ENCODE assay signal across 1 cellular context in the genomic region with DNA sequence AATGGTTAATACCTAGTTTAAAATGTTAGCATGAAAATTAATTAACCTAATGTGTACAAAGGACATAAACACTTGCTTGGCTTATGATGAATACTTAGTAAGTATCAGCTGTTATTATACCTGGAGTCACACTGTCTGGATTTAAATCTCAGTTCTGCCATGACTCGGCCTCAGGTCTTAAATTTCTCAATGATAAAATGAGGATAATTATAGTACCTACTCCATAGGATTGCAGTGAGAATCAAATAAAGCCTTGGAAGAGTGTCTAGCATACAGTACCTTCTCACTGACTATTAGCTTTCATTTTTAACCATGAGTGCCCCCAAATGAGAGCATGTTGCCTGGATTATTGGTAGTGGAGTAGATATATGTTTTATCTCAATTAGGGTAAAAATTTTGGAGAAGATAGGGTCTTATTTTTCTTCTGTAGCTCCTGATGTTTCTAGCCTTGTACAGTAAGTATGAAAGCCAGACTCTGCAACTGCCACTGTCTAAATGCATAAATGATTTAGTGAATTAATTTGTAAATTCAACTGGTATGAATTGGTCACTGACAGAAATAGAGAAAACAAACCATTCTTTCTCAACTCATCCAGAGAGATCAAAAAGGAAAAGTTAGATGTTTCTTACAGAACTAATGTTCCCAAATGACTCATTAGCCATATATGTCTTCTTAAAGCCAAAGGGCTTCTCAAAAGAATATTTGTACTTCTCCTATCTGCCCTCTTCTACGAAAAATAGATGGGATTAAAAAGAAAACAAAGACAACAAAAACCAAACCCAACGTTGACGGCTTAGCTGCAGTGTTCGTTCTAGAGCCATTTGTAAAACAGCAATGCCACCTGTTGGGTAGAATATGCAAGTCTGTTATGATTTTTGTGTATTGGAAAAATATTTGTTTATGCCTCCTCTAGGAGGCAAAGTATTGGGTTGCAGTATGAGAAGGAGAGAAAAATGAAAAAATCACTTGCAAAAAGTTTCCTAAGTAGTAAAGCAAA.
TF ChIP-seq lines count a peak whose summit lies in the region.

No MANE protein-coding gene starts in this region.

TF ChIP-seq in GM23338, 12 proteins besides CTCF, POLR2A, EP300 and RAD21 (continued from another document):
- TF ChIP-seq, protein P1, sequence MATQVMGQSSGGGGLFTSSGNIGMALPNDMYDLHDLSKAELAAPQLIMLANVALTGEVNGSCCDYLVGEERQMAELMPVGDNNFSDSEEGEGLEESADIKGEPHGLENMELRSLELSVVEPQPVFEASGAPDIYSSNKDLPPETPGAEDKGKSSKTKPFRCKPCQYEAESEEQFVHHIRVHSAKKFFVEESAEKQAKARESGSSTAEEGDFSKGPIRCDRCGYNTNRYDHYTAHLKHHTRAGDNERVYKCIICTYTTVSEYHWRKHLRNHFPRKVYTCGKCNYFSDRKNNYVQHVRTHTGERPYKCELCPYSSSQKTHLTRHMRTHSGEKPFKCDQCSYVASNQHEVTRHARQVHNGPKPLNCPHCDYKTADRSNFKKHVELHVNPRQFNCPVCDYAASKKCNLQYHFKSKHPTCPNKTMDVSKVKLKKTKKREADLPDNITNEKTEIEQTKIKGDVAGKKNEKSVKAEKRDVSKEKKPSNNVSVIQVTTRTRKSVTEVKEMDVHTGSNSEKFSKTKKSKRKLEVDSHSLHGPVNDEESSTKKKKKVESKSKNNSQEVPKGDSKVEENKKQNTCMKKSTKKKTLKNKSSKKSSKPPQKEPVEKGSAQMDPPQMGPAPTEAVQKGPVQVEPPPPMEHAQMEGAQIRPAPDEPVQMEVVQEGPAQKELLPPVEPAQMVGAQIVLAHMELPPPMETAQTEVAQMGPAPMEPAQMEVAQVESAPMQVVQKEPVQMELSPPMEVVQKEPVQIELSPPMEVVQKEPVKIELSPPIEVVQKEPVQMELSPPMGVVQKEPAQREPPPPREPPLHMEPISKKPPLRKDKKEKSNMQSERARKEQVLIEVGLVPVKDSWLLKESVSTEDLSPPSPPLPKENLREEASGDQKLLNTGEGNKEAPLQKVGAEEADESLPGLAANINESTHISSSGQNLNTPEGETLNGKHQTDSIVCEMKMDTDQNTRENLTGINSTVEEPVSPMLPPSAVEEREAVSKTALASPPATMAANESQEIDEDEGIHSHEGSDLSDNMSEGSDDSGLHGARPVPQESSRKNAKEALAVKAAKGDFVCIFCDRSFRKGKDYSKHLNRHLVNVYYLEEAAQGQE (IDR thresholded peaks at IDR 0.05; ENCODE audit: unreplicated experiment), result no peak
- TF ChIP-seq ZNF331 (CRISPR knock-in tag; IDR thresholded peaks at IDR 0.05; ENCODE audit: low read depth) (no peak), STAT1 (IDR thresholded peaks at IDR 0.05; ENCODE audit: unreplicated experiment) (no peak), JUNB (IDR thresholded peaks at IDR 0.05; ENCODE audit: unreplicated experiment) (no peak), NANOG (IDR thresholded peaks at IDR 0.05; ENCODE audit: borderline replicate concordance) (no peak), POLR2AphosphoS5 (IDR thresholded peaks at IDR 0.05; ENCODE audit: low read depth) (no peak), CREB1 (CRISPR knock-in tag; IDR thresholded peaks at IDR 0.05; ENCODE audit: low read depth) (no peak), ZNF114 (CRISPR knock-in tag; IDR thresholded peaks at IDR 0.05) (no peak)
- TF ChIP-seq, protein P2, sequence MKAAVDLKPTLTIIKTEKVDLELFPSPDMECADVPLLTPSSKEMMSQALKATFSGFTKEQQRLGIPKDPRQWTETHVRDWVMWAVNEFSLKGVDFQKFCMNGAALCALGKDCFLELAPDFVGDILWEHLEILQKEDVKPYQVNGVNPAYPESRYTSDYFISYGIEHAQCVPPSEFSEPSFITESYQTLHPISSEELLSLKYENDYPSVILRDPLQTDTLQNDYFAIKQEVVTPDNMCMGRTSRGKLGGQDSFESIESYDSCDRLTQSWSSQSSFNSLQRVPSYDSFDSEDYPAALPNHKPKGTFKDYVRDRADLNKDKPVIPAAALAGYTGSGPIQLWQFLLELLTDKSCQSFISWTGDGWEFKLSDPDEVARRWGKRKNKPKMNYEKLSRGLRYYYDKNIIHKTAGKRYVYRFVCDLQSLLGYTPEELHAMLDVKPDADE (IDR thresholded peaks at IDR 0.05), result no peak
- TF ChIP-seq, protein P3, sequence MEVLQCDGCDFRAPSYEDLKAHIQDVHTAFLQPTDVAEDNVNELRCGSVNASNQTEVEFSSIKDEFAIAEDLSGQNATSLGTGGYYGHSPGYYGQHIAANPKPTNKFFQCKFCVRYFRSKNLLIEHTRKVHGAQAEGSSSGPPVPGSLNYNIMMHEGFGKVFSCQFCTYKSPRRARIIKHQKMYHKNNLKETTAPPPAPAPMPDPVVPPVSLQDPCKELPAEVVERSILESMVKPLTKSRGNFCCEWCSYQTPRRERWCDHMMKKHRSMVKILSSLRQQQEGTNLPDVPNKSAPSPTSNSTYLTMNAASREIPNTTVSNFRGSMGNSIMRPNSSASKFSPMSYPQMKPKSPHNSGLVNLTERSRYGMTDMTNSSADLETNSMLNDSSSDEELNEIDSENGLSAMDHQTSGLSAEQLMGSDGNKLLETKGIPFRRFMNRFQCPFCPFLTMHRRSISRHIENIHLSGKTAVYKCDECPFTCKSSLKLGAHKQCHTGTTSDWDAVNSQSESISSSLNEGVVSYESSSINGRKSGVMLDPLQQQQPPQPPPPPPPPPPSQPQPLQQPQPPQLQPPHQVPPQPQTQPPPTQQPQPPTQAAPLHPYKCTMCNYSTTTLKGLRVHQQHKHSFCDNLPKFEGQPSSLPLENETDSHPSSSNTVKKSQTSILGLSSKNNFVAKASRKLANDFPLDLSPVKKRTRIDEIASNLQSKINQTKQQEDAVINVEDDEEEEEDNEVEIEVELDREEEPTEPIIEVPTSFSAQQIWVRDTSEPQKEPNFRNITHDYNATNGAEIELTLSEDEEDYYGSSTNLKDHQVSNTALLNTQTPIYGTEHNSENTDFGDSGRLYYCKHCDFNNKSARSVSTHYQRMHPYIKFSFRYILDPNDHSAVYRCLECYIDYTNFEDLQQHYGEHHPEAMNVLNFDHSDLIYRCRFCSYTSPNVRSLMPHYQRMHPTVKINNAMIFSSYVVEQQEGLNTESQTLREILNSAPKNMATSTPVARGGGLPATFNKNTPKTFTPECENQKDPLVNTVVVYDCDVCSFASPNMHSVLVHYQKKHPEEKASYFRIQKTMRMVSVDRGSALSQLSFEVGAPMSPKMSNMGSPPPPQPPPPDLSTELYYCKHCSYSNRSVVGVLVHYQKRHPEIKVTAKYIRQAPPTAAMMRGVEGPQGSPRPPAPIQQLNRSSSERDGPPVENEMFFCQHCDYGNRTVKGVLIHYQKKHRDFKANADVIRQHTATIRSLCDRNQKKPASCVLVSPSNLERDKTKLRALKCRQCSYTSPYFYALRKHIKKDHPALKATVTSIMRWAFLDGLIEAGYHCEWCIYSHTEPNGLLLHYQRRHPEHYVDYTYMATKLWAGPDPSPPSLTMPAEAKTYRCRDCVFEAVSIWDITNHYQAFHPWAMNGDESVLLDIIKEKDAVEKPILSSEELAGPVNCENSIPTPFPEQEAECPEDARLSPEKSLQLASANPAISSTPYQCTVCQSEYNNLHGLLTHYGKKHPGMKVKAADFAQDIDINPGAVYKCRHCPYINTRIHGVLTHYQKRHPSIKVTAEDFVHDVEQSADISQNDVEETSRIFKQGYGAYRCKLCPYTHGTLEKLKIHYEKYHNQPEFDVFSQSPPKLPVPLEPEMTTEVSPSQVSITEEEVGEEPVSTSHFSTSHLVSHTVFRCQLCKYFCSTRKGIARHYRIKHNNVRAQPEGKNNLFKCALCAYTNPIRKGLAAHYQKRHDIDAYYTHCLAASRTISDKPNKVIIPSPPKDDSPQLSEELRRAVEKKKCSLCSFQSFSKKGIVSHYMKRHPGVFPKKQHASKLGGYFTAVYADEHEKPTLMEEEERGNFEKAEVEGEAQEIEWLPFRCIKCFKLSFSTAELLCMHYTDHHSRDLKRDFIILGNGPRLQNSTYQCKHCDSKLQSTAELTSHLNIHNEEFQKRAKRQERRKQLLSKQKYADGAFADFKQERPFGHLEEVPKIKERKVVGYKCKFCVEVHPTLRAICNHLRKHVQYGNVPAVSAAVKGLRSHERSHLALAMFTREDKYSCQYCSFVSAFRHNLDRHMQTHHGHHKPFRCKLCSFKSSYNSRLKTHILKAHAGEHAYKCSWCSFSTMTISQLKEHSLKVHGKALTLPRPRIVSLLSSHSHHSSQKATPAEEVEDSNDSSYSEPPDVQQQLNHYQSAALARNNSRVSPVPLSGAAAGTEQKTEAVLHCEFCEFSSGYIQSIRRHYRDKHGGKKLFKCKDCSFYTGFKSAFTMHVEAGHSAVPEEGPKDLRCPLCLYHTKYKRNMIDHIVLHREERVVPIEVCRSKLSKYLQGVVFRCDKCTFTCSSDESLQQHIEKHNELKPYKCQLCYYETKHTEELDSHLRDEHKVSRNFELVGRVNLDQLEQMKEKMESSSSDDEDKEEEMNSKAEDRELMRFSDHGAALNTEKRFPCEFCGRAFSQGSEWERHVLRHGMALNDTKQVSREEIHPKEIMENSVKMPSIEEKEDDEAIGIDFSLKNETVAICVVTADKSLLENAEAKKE (CRISPR knock-in tag; IDR thresholded peaks at IDR 0.05), result no peak
